Comparison of ENCODE assay signal across 8 cellular contexts in the genomic region with DNA sequence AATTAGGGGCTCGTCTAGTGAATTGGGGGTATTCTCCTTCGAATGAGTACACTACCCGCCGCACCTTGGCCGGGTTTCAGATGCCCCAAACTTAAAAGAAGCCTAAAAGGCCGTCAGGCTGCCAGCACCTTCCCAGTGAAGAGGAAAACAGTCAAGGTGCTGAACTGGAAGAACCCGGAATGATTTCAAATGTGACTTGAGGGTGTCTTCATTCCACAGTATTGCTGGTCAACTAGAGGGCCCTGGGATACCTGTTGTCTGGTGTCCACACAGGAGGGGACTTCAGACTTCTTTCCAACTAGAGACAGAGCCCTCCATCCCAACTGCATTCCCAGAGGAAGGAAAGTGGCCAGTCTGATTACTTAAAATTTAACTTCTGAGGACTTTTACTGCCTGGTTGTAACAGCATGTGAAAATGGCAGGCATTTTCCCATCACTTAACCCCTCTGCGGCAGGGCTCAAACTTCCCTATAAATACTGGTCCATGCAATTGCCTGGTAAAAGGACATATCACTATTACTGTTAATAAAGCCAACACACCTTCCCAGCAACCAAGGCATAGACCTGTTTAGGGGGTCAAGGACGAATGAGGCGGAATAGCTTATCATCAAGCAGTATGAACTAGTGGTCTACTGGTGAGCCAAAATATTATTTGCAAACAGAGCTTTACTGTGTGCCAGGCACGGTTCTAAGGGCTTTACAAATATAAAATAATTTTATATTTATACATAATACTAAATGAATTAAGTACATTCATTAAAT. TPM values are rescaled to one million over a fixed set of nuclear protein-coding genes. Genes with fewer than 3 reads are reported as not detected.
DNase-seq lines count a peak whose midpoint lies in the region; ATAC-seq and TF ChIP-seq lines count a peak whose summit lies in the region.

No MANE protein-coding gene starts in this region.

- TF ChIP-seq POLR2A in tibial nerve (IDR thresholded peaks at IDR 0.05), result no peak

- intact Hi-C loops in left lung (cut with DNase I), result no loop called here

- H3K4me3 Mint-ChIP-seq in activated CD8-positive, alpha-beta memory T cell treated with anti-CD3 and anti-CD28 coated beads, Interleukin-2, amount 10 ng/mL, durations not matched to agents 7 days and 5 days, result peak overlapping the region; percentile 92

- H3K4me1 Mint-ChIP-seq in activated CD8-positive, alpha-beta memory T cell treated with anti-CD3 and anti-CD28 coated beads, Interleukin-2, amount 10 ng/mL, durations not matched to agents 7 days and 5 days, result peaks cover 35% of the 10 kb centered on the region

- H3K36me3 ChIP-seq in adipocyte (ENCODE audit: control insufficient read depth, insufficient read depth, low read length, severe bottlenecking), result no peaks in the 10 kb centered on the region
- H3K36me3 ChIP-seq in left lung, result no peaks in the 10 kb centered on the region
- peaks cover 0 to 9% (median 0%) of the 10 kb centered on the region in 3 donors for H3K36me3 ChIP-seq in tibial nerve

- CTCF ChIA-PET in activated CD8-positive, alpha-beta memory T cell treated with anti-CD3 and anti-CD28 coated beads, Interleukin-2, amount 10 ng/mL, durations not matched to agents 7 days and 5 days (lab: Charles Lee), result interaction anchor here (0.7 kb wide), 1 partner anchor 91 kb away, joined by 3 read pairs; no protein-coding TSS in a partner anchor

- whole genome bisulfite sequencing in tibial nerve, 2 donors, result 30 to 31% methylated on average over 11 of the region's 11 CpGs

- H3K36me3 Mint-ChIP-seq in activated CD8-positive, alpha-beta memory T cell treated with anti-CD3 and anti-CD28 coated beads, Interleukin-2, amount 10 ng/mL, durations not matched to agents 7 days and 5 days, result peaks cover 21% of the 10 kb centered on the region

- H3K27ac Mint-ChIP-seq in activated CD8-positive, alpha-beta memory T cell treated with anti-CD3 and anti-CD28 coated beads, Interleukin-2, amount 10 ng/mL, durations not matched to agents 7 days and 5 days, result peak overlapping the region; percentile 95

- no peaks in the 10 kb centered on the region for H3K27me3 Mint-ChIP-seq in activated CD8-positive, alpha-beta memory T cell treated with anti-CD3 and anti-CD28 coated beads, Interleukin-2, amount 10 ng/mL, durations not matched to agents 7 days and 5 days

- no peak for ATAC-seq in activated CD8-positive, alpha-beta memory T cell treated with anti-CD3 and anti-CD28 coated beads, Interleukin-2, amount 10 ng/mL, durations not matched to agents 7 days and 5 days
- peak; percentile 10 for ATAC-seq in left lung
- no peak for ATAC-seq in HG03520 (IDR thresholded peaks at IDR 0.05; ENCODE audit: unreplicated experiment)

- H3K9ac ChIP-seq in adipocyte (ENCODE audit: low read length), result peak overlapping the region; percentile 96

- TF ChIP-seq CTCF in left lung (IDR thresholded peaks at IDR 0.05) (no peak), tibial nerve (IDR thresholded peaks at IDR 0.05) (no peak)

- H3K4me1 ChIP-seq in adipocyte (ENCODE audit: control insufficient read depth, insufficient read depth, low read length) (peaks cover 25% of the 10 kb centered on the region), left lung (peaks cover 11 to 62% of the 10 kb centered on the region in 2 donors), tibial nerve (peaks cover 0 to 63% (median 38%) of the 10 kb centered on the region in 4 donors)

- H3K27me3 ChIP-seq in adipocyte (replicated peaks; ENCODE audit: control insufficient read depth, insufficient read depth, low read length) (no peaks in the 10 kb centered on the region), left lung (no peaks in the 10 kb centered on the region), tibial nerve (no peaks in the 10 kb centered on the region)

- no peak for TF ChIP-seq EP300 in tibial nerve (IDR thresholded peaks at IDR 0.05)

- H3K4me3 ChIP-seq in adipocyte (ENCODE audit: low read length), result peak overlapping the region; percentile 99
- peak overlapping the region; percentile 90 to 100 for H3K4me3 ChIP-seq in left lung
- peak overlapping the region; percentile 71 to 98 (median 92) for H3K4me3 ChIP-seq in tibial nerve

- no peak for DNase-seq in activated CD8-positive, alpha-beta memory T cell treated with anti-CD3 and anti-CD28 coated beads, Interleukin-2, amount 10 ng/mL, durations not matched to agents 7 days and 5 days
- no peak for DNase-seq in activated CD8-positive, alpha-beta memory T cell treated with anti-CD3 and anti-CD28 coated beads, Interleukin-2, amount 50 U/mL, for 4 hours
- DNase-seq in adipocyte (ENCODE audit: low read depth), result no peak
- no peak for DNase-seq in left lung
- DNase-seq in tibial nerve (ENCODE audit: low spot score in 2 of 2), result no peak
- DNase-seq in NCI-H82 (lab: John Stamatoyannopoulos, UW), result no peak
- DNase-seq in LoVo (ENCODE audit: low spot score), result no peak

- no peaks in the 10 kb centered on the region for H3K9me3 ChIP-seq in adipocyte (ENCODE audit: control insufficient read depth, low read length)
- H3K9me3 ChIP-seq in left lung, result no peaks in the 10 kb centered on the region
- no peaks in the 10 kb centered on the region for H3K9me3 ChIP-seq in tibial nerve

- H3K27ac ChIP-seq in left lung, result peak overlapping the region; percentile 90 to 97
- peak overlapping the region; percentile 90 to 100 (median 98) for H3K27ac ChIP-seq in tibial nerve

- H3K9me3 Mint-ChIP-seq in activated CD8-positive, alpha-beta memory T cell treated with anti-CD3 and anti-CD28 coated beads, Interleukin-2, amount 10 ng/mL, durations not matched to agents 7 days and 5 days (ENCODE audit: low read depth), result no peaks in the 10 kb centered on the region

RNA-seq across cellular contexts. Expression of a gene that starts 0.7 kb away (rescaled TPM):
- 100 to 1,000 TPM; 167 to 213 TPM for total RNA-seq in activated CD8-positive, alpha-beta memory T cell treated with anti-CD3 and anti-CD28 coated beads, Interleukin-2, amount 10 ng/mL, durations not matched to agents 7 days and 5 days
- total RNA-seq in left lung, result 100 to 1,000 TPM; 128 to 197 TPM
- 100 to 1,000 TPM; 466 to 595 (median 566) TPM for total RNA-seq in tibial nerve
